10 cellular contexts compared by ENCODE assay signal in the genomic region with DNA sequence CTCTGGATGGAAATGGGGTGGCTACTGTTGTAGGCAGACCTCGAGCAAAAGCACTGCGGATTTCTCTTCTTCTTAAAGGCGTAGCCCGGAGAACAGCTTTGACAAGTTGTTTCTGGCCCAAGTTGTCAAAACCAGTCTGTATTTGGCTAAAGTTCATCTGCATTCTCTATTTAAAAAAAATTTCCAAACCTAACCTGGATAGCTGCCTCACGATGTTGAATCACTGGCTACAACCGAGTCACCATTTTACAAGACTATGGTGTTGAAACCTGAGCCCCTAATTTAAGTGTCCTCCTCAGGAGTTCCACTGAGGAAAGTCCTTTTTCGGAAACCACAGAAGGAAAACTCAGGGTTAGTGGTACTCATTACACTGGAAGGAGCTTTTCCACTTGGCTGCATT. TPM values are rescaled to one million over a fixed set of nuclear protein-coding genes. Genes with fewer than 3 reads are reported as not detected.
DNase-seq lines count a peak whose midpoint lies in the region; ATAC-seq lines count a peak whose summit lies in the region.
"Had no signal": no experiment of that assay in that cellular context is flagged by ENCODE, and none has a peak within 500 bp of the region (broad histone marks: within the 10 kb centered on the region; RNA-seq: fewer than 3 reads in every experiment).

No MANE protein-coding gene starts in this region.

- H3K9me3 ChIP-seq in T-helper 17 cell (ENCODE audit: control insufficient read depth, low read length, poor library complexity, severe bottlenecking) (no peaks in the 10 kb centered on the region), iPS-15b (ENCODE audit: control insufficient read depth, insufficient read depth, low read length) (no peaks in the 10 kb centered on the region)

- H3K4me3 Mint-ChIP-seq in T-helper 2 cell treated with Interferon-gamma antibody and Interleukin-4, amounts not matched to agents 5 μg/mL and 100 μg/mL, for 36 hours, result peak overlapping the region; percentile 99
- H3K4me3 Mint-ChIP-seq in T-helper 17 cell, result peak overlapping the region; percentile 98
- peak overlapping the region; percentile 95 for H3K4me3 Mint-ChIP-seq in stimulated activated memory B cell treated with anti-CD40 and anti-IgM and Interleukin-4, amounts not matched to agents 10 μg/mL and 1 μg/mL and 100 μg/mL, for 72 hours

- no peaks in the 10 kb centered on the region for H3K27me3 Mint-ChIP-seq in T-helper 2 cell treated with Interferon-gamma antibody and Interleukin-4, amounts not matched to agents 5 μg/mL and 100 μg/mL, for 36 hours (ENCODE audit: low read depth)
- no peaks in the 10 kb centered on the region for H3K27me3 Mint-ChIP-seq in T-helper 17 cell
- no peaks in the 10 kb centered on the region for H3K27me3 Mint-ChIP-seq in stimulated activated memory B cell treated with anti-CD40 and anti-IgM and Interleukin-4, amounts not matched to agents 10 μg/mL and 1 μg/mL and 100 μg/mL, for 72 hours

- H3K4me3 ChIP-seq in iPS-15b (ENCODE audit: low read depth, low read length), result peak overlapping the region; percentile 76

- H3K36me3 ChIP-seq in iPS-15b (ENCODE audit: control insufficient read depth, insufficient read depth, low read length), result no peaks in the 10 kb centered on the region

- intact Hi-C loops in posterior vena cava (cut with DNase I), result no loop called here

- no peak for DNase-seq in T-helper 2 cell treated with Interferon-gamma antibody and Interleukin-4, amounts not matched to agents 5 μg/mL and 100 μg/mL, for 36 hours (ENCODE audit: low spot score)
- DNase-seq in T-helper 2 cell, result no peak
- no peak for DNase-seq in T-helper 17 cell
- no peak for DNase-seq in Ammon's horn (ENCODE audit: low spot score)
- no peak for DNase-seq in posterior vena cava (ENCODE audit: low spot score)
- DNase-seq: 8988T, H7 had no signal

- no peak for ATAC-seq in T-helper 17 cell
- ATAC-seq in stimulated activated memory B cell treated with anti-CD40 and anti-IgM and Interleukin-4, amounts not matched to agents 10 μg/mL and 1 μg/mL and 100 μg/mL, for 72 hours, result no peak
- no peak for ATAC-seq in HG03039 (IDR thresholded peaks at IDR 0.05; ENCODE audit: unreplicated experiment)

- H3K36me3 Mint-ChIP-seq in T-helper 2 cell treated with Interferon-gamma antibody and Interleukin-4, amounts not matched to agents 5 μg/mL and 100 μg/mL, for 36 hours (ENCODE audit: low read depth), result peaks cover 8% of the 10 kb centered on the region
- no peaks in the 10 kb centered on the region for H3K36me3 Mint-ChIP-seq in T-helper 17 cell (ENCODE audit: low read depth)
- no peaks in the 10 kb centered on the region for H3K36me3 Mint-ChIP-seq in stimulated activated memory B cell treated with anti-CD40 and anti-IgM and Interleukin-4, amounts not matched to agents 10 μg/mL and 1 μg/mL and 100 μg/mL, for 72 hours

- H3K9ac ChIP-seq in iPS-15b (ENCODE audit: low read depth, low read length), result no peak overlapping the region

- H3K27ac Mint-ChIP-seq in T-helper 2 cell treated with Interferon-gamma antibody and Interleukin-4, amounts not matched to agents 5 μg/mL and 100 μg/mL, for 36 hours, result peak overlapping the region; percentile 99
- peak overlapping the region; percentile 98 for H3K27ac Mint-ChIP-seq in T-helper 17 cell
- H3K27ac Mint-ChIP-seq in stimulated activated memory B cell treated with anti-CD40 and anti-IgM and Interleukin-4, amounts not matched to agents 10 μg/mL and 1 μg/mL and 100 μg/mL, for 72 hours, result peak overlapping the region; percentile 100

- H3K4me1 ChIP-seq in iPS-15b (ENCODE audit: control insufficient read depth, insufficient read depth, low read length), result peaks cover 20% of the 10 kb centered on the region

- H3K4me1 Mint-ChIP-seq in T-helper 2 cell treated with Interferon-gamma antibody and Interleukin-4, amounts not matched to agents 5 μg/mL and 100 μg/mL, for 36 hours (ENCODE audit: low read depth), result peaks cover 45% of the 10 kb centered on the region
- H3K4me1 Mint-ChIP-seq in T-helper 17 cell, result peaks cover 40% of the 10 kb centered on the region
- H3K4me1 Mint-ChIP-seq in stimulated activated memory B cell treated with anti-CD40 and anti-IgM and Interleukin-4, amounts not matched to agents 10 μg/mL and 1 μg/mL and 100 μg/mL, for 72 hours, result peaks cover 49% of the 10 kb centered on the region

- peaks cover 24% of the 10 kb centered on the region for H3K27me3 ChIP-seq in iPS-15b (ENCODE audit: control insufficient read depth, insufficient read depth, low read length)

- no peaks in the 10 kb centered on the region for H3K9me3 Mint-ChIP-seq in T-helper 2 cell treated with Interferon-gamma antibody and Interleukin-4, amounts not matched to agents 5 μg/mL and 100 μg/mL, for 36 hours
- H3K9me3 Mint-ChIP-seq in stimulated activated memory B cell treated with anti-CD40 and anti-IgM and Interleukin-4, amounts not matched to agents 10 μg/mL and 1 μg/mL and 100 μg/mL, for 72 hours, result no peaks in the 10 kb centered on the region

RNA-seq across cellular contexts. Expression of a gene that starts 1.5 kb away (rescaled TPM):
- 1 to 10 TPM; 6.4 to 9.8 TPM for total RNA-seq in T-helper 17 cell
- total RNA-seq in posterior vena cava, result 1 to 10 TPM; 1.7 to 1.9 TPM

RNA-seq across cellular contexts. Expression of a gene that starts 1.8 kb away (rescaled TPM):
- 10 to 100 TPM; 17.2 to 22.4 TPM for total RNA-seq in T-helper 17 cell
- 1 to 10 TPM; 5.7 to 7.5 TPM for total RNA-seq in posterior vena cava

RNA-seq across cellular contexts. Expression of a gene that starts 41.6 kb away (rescaled TPM):
- 10 to 100 TPM; 57.7 to 58.5 TPM for total RNA-seq in T-helper 17 cell
- total RNA-seq in posterior vena cava, result 10 to 100 TPM; 43.4 to 58.9 TPM
